ENCODE assay signal across 8 cellular contexts in the genomic region with DNA sequence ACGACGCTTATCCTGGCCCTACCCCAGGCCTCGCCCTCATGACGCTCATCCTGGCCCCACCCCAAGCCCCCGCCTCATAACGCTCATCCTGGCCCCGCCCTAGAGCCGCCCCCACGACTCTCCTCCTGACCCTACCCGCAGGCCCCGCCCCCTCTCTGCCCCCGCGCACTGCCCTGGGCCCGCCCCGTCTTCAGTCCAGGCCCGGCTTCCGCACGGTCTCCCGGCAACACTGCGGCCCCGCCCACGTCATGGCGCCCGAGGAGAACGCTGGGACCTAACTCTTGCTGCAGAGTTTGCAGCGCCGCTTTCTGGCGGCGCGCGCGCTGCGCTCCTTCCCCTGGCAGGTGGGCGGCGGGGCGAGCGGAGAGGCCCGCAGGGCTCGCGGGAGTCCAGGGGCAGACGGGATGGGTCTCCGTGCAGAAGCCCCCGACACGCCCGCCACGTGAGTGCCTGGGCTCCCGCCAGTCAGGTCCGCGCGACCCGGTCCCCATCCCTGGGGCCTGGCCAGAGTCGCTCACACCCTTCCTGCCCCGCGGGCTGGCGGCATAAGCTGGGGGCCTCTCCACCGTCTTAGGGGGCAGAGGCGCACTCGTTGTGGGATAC. TPM values are rescaled to one million over a fixed set of nuclear protein-coding genes. Genes with fewer than 3 reads are reported as not detected.
A peak's percentile ranks its signal among the peaks of the same experiment; 100 is the strongest.
DNase-seq lines count a peak whose midpoint lies in the region; ATAC-seq and TF ChIP-seq lines count a peak whose summit lies in the region.

No MANE protein-coding gene starts in this region.

- H3K4me1 Mint-ChIP-seq in CD14-positive monocyte, result peaks cover 11% of the 10 kb centered on the region
- peaks cover 12% of the 10 kb centered on the region for H3K4me1 Mint-ChIP-seq in dendritic cell treated with granulocyte-macrophage colony-stimulating factor and Interleukin-4, amounts not matched to agents 40 ng/mL and 50 ng/mL, for 4 days (ENCODE audit: low read depth)

- peak overlapping the region; percentile 83 to 91 for H3K4me3 Mint-ChIP-seq in CD14-positive monocyte
- H3K4me3 Mint-ChIP-seq in dendritic cell treated with granulocyte-macrophage colony-stimulating factor and Interleukin-4, amounts not matched to agents 40 ng/mL and 50 ng/mL, for 4 days, result peak overlapping the region; percentile 84

- H3K27me3 ChIP-seq in left lung, result no peaks in the 10 kb centered on the region

- TF ChIP-seq CTCF in CD14-positive monocyte (IDR thresholded peaks at IDR 0.05) (peak; percentile 14), WI38 (IDR thresholded peaks at IDR 0.05; ENCODE audit: low read depth, low read length) (no peak), left lung (IDR thresholded peaks at IDR 0.05) (no peak)

- ATAC-seq in HG03196 (IDR thresholded peaks at IDR 0.05; ENCODE audit: unreplicated experiment) (peak; percentile 84), left lung (peak; percentile 100)

- peaks cover 0 to 2% (median 0%) of the 10 kb centered on the region in 7 donors for H3K9me3 Mint-ChIP-seq in CD14-positive monocyte
- no peaks in the 10 kb centered on the region for H3K9me3 Mint-ChIP-seq in dendritic cell treated with granulocyte-macrophage colony-stimulating factor and Interleukin-4, amounts not matched to agents 40 ng/mL and 50 ng/mL, for 4 days

- intact Hi-C loops in CD14-positive monocyte (cut with micrococcal nuclease), result loop anchor here (5.0 to 10.0 kb wide), 4 partner anchors 312 to 558 kb away; a partner anchor contains a TSS
- intact Hi-C loops in dendritic cell treated with granulocyte-macrophage colony-stimulating factor and Interleukin-4, amounts not matched to agents 40 ng/mL and 50 ng/mL, for 4 days (cut with micrococcal nuclease), result no loop called here
- intact Hi-C loops in left lung (cut with DNase I), result no loop called here

- no peaks in the 10 kb centered on the region for H3K9me3 ChIP-seq in left lung

- peaks cover 0 to 8% of the 10 kb centered on the region in 2 donors for H3K4me1 ChIP-seq in left lung

- peak; percentile 41 for TF ChIP-seq POLR2A in GM19099 (IDR thresholded peaks at IDR 0.05; ENCODE audit: extremely low read depth, insufficient read length, low read depth)

- peak overlapping the region; percentile 89 to 96 (median 95) for H3K27ac Mint-ChIP-seq in CD14-positive monocyte
- peak overlapping the region; percentile 91 for H3K27ac Mint-ChIP-seq in dendritic cell treated with granulocyte-macrophage colony-stimulating factor and Interleukin-4, amounts not matched to agents 40 ng/mL and 50 ng/mL, for 4 days

- H3K27me3 Mint-ChIP-seq in CD14-positive monocyte (ENCODE audit: low read depth in 3 of 3), result peaks cover 0 to 3% (median 0%) of the 10 kb centered on the region in 3 donors
- H3K27me3 Mint-ChIP-seq in dendritic cell treated with granulocyte-macrophage colony-stimulating factor and Interleukin-4, amounts not matched to agents 40 ng/mL and 50 ng/mL, for 4 days, result peaks cover 4% of the 10 kb centered on the region

- H3K36me3 Mint-ChIP-seq in CD14-positive monocyte, result no peaks in the 10 kb centered on the region
- no peaks in the 10 kb centered on the region for H3K36me3 Mint-ChIP-seq in dendritic cell treated with granulocyte-macrophage colony-stimulating factor and Interleukin-4, amounts not matched to agents 40 ng/mL and 50 ng/mL, for 4 days (ENCODE audit: low read depth)

- H3K36me3 ChIP-seq in left lung, result no peaks in the 10 kb centered on the region

- H3K4me3 ChIP-seq in WI38 (ENCODE audit: low read depth, low read length) (peak overlapping the region; percentile 74), left lung (peak overlapping the region; percentile 58 to 70)

- peak overlapping the region; percentile 65 to 88 for H3K27ac ChIP-seq in left lung

- no peak for DNase-seq in CD14-positive monocyte (ENCODE audit: low spot score)
- peak; percentile 92 for DNase-seq in NCI-H2196 treated with DMSO at 0.1 percent for 48 hours (lab: John Stamatoyannopoulos, UW; ENCODE audit: unreplicated experiment)
- DNase-seq in left lung, result peak in 1 of 2 donors; percentile 99
- peak; percentile 95 for DNase-seq in stimulated activated CD4-positive, alpha-beta T cell treated with anti-CD3 and anti-CD28 coated beads, Interleukin-4, amount 100 ng/mL, for 1 hour

RNA-seq across cellular contexts. Expression of a gene that starts 52.5 kb away (rescaled TPM):
- polyA plus RNA-seq in CD14-positive monocyte, result not detected
- total RNA-seq in left lung, result under 1 TPM; 0.29 to 0.71 TPM

Comparison
In these comparisons a context has a peak if more than half of its experiments do, and no peak if none do; other contexts are left out.
1. intact Hi-C loops: an anchor here in CD14-positive monocyte (5.0 to 10.0 kb wide); none called in dendritic cell treated with granulocyte-macrophage colony-stimulating factor and Interleukin-4, amounts not matched to agents 40 ng/mL and 50 ng/mL, for 4 days and left lung.